In the genomic region with DNA sequence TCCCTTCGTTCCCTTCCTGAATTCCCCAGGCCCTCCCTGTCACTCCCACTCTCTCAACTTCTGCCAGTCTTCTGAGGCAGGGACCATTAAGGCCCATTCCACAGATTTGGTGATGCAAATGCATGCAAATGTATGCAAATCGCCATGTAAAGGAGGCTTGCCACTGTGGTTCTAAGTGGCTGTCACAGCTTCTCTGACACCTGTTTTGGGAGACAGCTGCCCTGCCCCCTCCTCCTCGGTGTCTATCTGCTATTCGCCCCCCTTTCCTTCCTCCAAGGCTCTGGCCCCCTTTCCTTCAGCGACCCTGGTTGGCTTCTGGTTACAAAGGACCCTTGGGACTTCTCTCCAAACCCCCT, we compare ENCODE assay signal across 1 cellular context.
TF ChIP-seq lines count a peak whose summit lies in the region.

No MANE protein-coding gene starts in this region.

TF ChIP-seq in IMR-90, 13 proteins besides CTCF, POLR2A, EP300 and RAD21 (continued from another document):
- TF ChIP-seq ELK1 (IDR thresholded peaks at IDR 0.05; ENCODE audit: borderline replicate concordance, low read depth, low read length) (no peak), MAFK (IDR thresholded peaks at IDR 0.05; ENCODE audit: low read depth, low read length) (no peak), SMC3 (IDR thresholded peaks at IDR 0.05; ENCODE audit: low read depth, low read length) (no peak), BHLHE40 (IDR thresholded peaks at IDR 0.05; ENCODE audit: low read depth, low read length) (no peak), CHD1 (IDR thresholded peaks at IDR 0.05; ENCODE audit: low read depth, low read length) (no peak)
